In the genomic region with DNA sequence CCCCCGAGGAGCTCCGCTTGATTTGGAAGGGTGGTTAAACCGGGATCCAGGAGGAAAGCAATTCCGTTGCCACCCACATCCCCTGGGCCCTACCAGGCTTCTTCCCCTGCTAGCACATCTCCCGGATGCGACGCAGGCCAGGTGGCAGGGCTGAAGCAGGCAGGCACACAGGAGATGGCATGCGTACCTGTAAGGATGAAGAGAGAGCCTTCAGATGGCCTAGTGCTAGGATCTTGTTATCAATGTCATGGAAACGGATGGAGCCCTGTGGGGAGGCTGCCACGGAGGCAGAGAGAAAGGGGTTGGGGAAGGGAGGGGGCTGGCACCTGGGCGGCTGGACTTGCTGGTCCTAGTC, we compare ENCODE assay signal across 17 cellular contexts. TPM values are rescaled to one million over a fixed set of nuclear protein-coding genes. Genes with fewer than 3 reads are reported as not detected.
"Had no signal": no experiment of that assay in that cellular context is flagged by ENCODE, and none has a peak within 500 bp of the region (broad histone marks: within the 10 kb centered on the region; RNA-seq: fewer than 3 reads in every experiment).

No MANE protein-coding gene starts in this region.

- H3K4me3 ChIP-seq: mucosa of descending colon, prostate gland, smooth muscle cell had no signal

- H3K4me3 Mint-ChIP-seq: activated naive CD8-positive, alpha-beta T cell treated with anti-CD3 and anti-CD28 coated beads, Interleukin-2, amount 10 ng/mL, durations not matched to agents 7 days and 5 days; T-helper 2 cell treated with Interferon-gamma antibody and Interleukin-4, amounts not matched to agents 5 μg/mL and 100 μg/mL, for 36 hours; type B pancreatic cell had no signal

- H3K4me1 ChIP-seq: prostate gland had no signal

- H3K9me3 ChIP-seq: esophagus muscularis mucosa, mucosa of descending colon, prostate gland had no signal

- H3K27ac ChIP-seq: esophagus muscularis mucosa, prostate gland had no signal

- ATAC-seq: activated CD4-positive, CD25-positive, alpha-beta regulatory T cell treated with anti-CD3 and anti-CD28 coated beads, Interleukin-2, amount 50 U/mL, for 24 hours; activated T-cell treated with anti-CD3 and anti-CD28 coated beads, Interleukin-2, amount 50 U/mL, for 72 hours; left lobe of liver; mucosa of descending colon; naive thymus-derived CD8-positive, alpha-beta T cell had no signal

- H3K36me3 ChIP-seq: esophagus muscularis mucosa, prostate gland had no signal

- H3K27ac Mint-ChIP-seq: activated naive CD8-positive, alpha-beta T cell treated with anti-CD3 and anti-CD28 coated beads, Interleukin-2, amount 10 ng/mL, durations not matched to agents 7 days and 5 days; activated T-cell treated with anti-CD3 and anti-CD28 coated beads, Interleukin-2, amount 50 U/mL, for 72 hours; T-helper 2 cell treated with Interferon-gamma antibody and Interleukin-4, amounts not matched to agents 5 μg/mL and 100 μg/mL, for 36 hours; type B pancreatic cell had no signal

- H3K36me3 Mint-ChIP-seq: type B pancreatic cell had no signal

- DNase-seq: activated CD4-positive, alpha-beta T cell treated with anti-CD3 and anti-CD28 coated beads, Interleukin-2, amount 50 U/mL, for 4 hours; activated T-cell treated with anti-CD3 and anti-CD28 coated beads, Interleukin-2, amount 50 U/mL, for 72 hours; aorta; mucosa of descending colon; naive thymus-derived CD8-positive, alpha-beta T cell; stimulated activated naive CD4-positive, alpha-beta T cell had no signal

- H3K9me3 Mint-ChIP-seq: T-helper 2 cell treated with Interferon-gamma antibody and Interleukin-4, amounts not matched to agents 5 μg/mL and 100 μg/mL, for 36 hours; type B pancreatic cell had no signal

RNA-seq across cellular contexts. Expression of a gene that starts 8.5 kb away (rescaled TPM):
- total RNA-seq: activated naive CD8-positive, alpha-beta T cell treated with anti-CD3 and anti-CD28 coated beads, Interleukin-2, amount 10 ng/mL, durations not matched to agents 7 days and 5 days; aorta; bronchial epithelial cell; fibroblast of villous mesenchyme; left lobe of liver; naive thymus-derived CD8-positive, alpha-beta T cell; omental fat pad; smooth muscle cell had no signal
- polyA plus RNA-seq: aorta; naive thymus-derived CD8-positive, alpha-beta T cell; smooth muscle cell had no signal
